ENCODE assay signal across 11 cellular contexts in genomic region chr19:5128932-5129389, GRCh38.
DNase-seq lines count a peak whose midpoint lies in the region; ATAC-seq and TF ChIP-seq lines count a peak whose summit lies in the region.
"Had no signal": no experiment of that assay in that cellular context is flagged by ENCODE, and none has a peak within 500 bp of the region (broad histone marks: within the 10 kb centered on the region; RNA-seq: fewer than 3 reads in every experiment).

No MANE protein-coding gene starts in this region.

- H3K4me1 Mint-ChIP-seq in IgD-negative memory B cell (peaks cover 18 to 34% (median 23%) of the 10 kb centered on the region in 3 donors), glutamatergic neuron (ENCODE audit: low read depth, unreplicated experiment) (peaks cover 16% of the 10 kb centered on the region), immature natural killer cell (peaks cover 24 to 28% of the 10 kb centered on the region in 2 donors)
- H3K4me1 Mint-ChIP-seq in stimulated activated memory B cell treated with anti-CD40 and anti-IgM and Interleukin-4, amounts not matched to agents 10 μg/mL and 1 μg/mL and 100 μg/mL, for 72 hours, result peaks cover 91% of the 10 kb centered on the region
- peaks cover 24% of the 10 kb centered on the region for H3K4me1 Mint-ChIP-seq in activated CD8-positive, alpha-beta memory T cell treated with anti-CD3 and anti-CD28 coated beads, Interleukin-2, amount 10 ng/mL, durations not matched to agents 7 days and 5 days

- peaks cover 5% of the 10 kb centered on the region for H3K36me3 Mint-ChIP-seq in IgD-negative memory B cell
- peaks cover 26% of the 10 kb centered on the region for H3K36me3 Mint-ChIP-seq in stimulated activated memory B cell treated with anti-CD40 and anti-IgM and Interleukin-4, amounts not matched to agents 10 μg/mL and 1 μg/mL and 100 μg/mL, for 72 hours
- H3K36me3 Mint-ChIP-seq in glutamatergic neuron (ENCODE audit: unreplicated experiment), result no peaks in the 10 kb centered on the region
- H3K36me3 Mint-ChIP-seq in immature natural killer cell, result peaks cover 0 to 10% (median 3%) of the 10 kb centered on the region in 3 donors
- no peaks in the 10 kb centered on the region for H3K36me3 Mint-ChIP-seq in activated CD8-positive, alpha-beta memory T cell treated with anti-CD3 and anti-CD28 coated beads, Interleukin-2, amount 10 ng/mL, durations not matched to agents 7 days and 5 days

- H3K4me3 Mint-ChIP-seq in IgD-negative memory B cell (peak overlapping the region in 3 of 4 donors; percentile 75 to 88 (median 76)), glutamatergic neuron (ENCODE audit: unreplicated experiment) (no peak overlapping the region), immature natural killer cell (no peak overlapping the region)
- H3K4me3 Mint-ChIP-seq in stimulated activated memory B cell treated with anti-CD40 and anti-IgM and Interleukin-4, amounts not matched to agents 10 μg/mL and 1 μg/mL and 100 μg/mL, for 72 hours, result no peak overlapping the region
- no peak overlapping the region for H3K4me3 Mint-ChIP-seq in activated CD8-positive, alpha-beta memory T cell treated with anti-CD3 and anti-CD28 coated beads, Interleukin-2, amount 10 ng/mL, durations not matched to agents 7 days and 5 days
- H3K4me3 Mint-ChIP-seq: neural crest cell; stimulated activated effector memory CD8-positive, alpha-beta T cell treated with anti-CD3 and anti-CD28 coated beads, Interleukin-12 subunit alpha, Interleukin-12 subunit beta, amount 100 ng/mL, for 72 hours had no signal

- TF ChIP-seq POLR2A in body of pancreas (IDR thresholded peaks at IDR 0.05), result no peak

- H3K4me3 ChIP-seq in body of pancreas, result no peak overlapping the region

- DNase-seq in body of pancreas (peak; percentile 84 to 94 (median 87)), islet precursor cell (peak; percentile 68), glutamatergic neuron (no peak), NCI-H187 (lab: John Stamatoyannopoulos, UW) (no peak), immature natural killer cell (no peak)
- DNase-seq in activated CD8-positive, alpha-beta memory T cell treated with anti-CD3 and anti-CD28 coated beads, Interleukin-2, amount 10 ng/mL, durations not matched to agents 7 days and 5 days, result no peak
- DNase-seq: NCI-H345 had no signal

- CTCF ChIA-PET in activated CD8-positive, alpha-beta memory T cell treated with anti-CD3 and anti-CD28 coated beads, Interleukin-2, amount 10 ng/mL, durations not matched to agents 7 days and 5 days (lab: Charles Lee), result interaction anchor here (0.6 kb wide), 1 partner anchor 338 kb away, joined by 4 read pairs; the partner anchor contains the start of gene FEM1A

- TF ChIP-seq CTCF in body of pancreas (IDR thresholded peaks at IDR 0.05) (no peak), glutamatergic neuron (IDR thresholded peaks at IDR 0.05; ENCODE audit: partially characterized antibody, unreplicated experiment) (no peak)

- peaks cover 73% of the 10 kb centered on the region for H3K4me1 ChIP-seq in body of pancreas

- peak overlapping the region; percentile 69 to 87 (median 84) for H3K27ac ChIP-seq in body of pancreas

- H3K27ac Mint-ChIP-seq in IgD-negative memory B cell (peak overlapping the region; percentile 98 to 100 (median 99)), glutamatergic neuron (ENCODE audit: unreplicated experiment) (no peak overlapping the region), immature natural killer cell (no peak overlapping the region)
- peak overlapping the region; percentile 99 for H3K27ac Mint-ChIP-seq in stimulated activated memory B cell treated with anti-CD40 and anti-IgM and Interleukin-4, amounts not matched to agents 10 μg/mL and 1 μg/mL and 100 μg/mL, for 72 hours
- no peak overlapping the region for H3K27ac Mint-ChIP-seq in activated CD8-positive, alpha-beta memory T cell treated with anti-CD3 and anti-CD28 coated beads, Interleukin-2, amount 10 ng/mL, durations not matched to agents 7 days and 5 days
- H3K27ac Mint-ChIP-seq: stimulated activated effector memory CD8-positive, alpha-beta T cell treated with anti-CD3 and anti-CD28 coated beads, Interleukin-12 subunit alpha, Interleukin-12 subunit beta, amount 100 ng/mL, for 72 hours had no signal

- H3K27me3 Mint-ChIP-seq in IgD-negative memory B cell (peaks cover 2% of the 10 kb centered on the region), glutamatergic neuron (ENCODE audit: unreplicated experiment) (peaks cover 15% of the 10 kb centered on the region), immature natural killer cell (ENCODE audit: low read depth in 3 of 3) (peaks cover 5 to 13% (median 7%) of the 10 kb centered on the region in 3 donors)
- H3K27me3 Mint-ChIP-seq in stimulated activated memory B cell treated with anti-CD40 and anti-IgM and Interleukin-4, amounts not matched to agents 10 μg/mL and 1 μg/mL and 100 μg/mL, for 72 hours, result no peaks in the 10 kb centered on the region
- H3K27me3 Mint-ChIP-seq in activated CD8-positive, alpha-beta memory T cell treated with anti-CD3 and anti-CD28 coated beads, Interleukin-2, amount 10 ng/mL, durations not matched to agents 7 days and 5 days, result no peaks in the 10 kb centered on the region

- 11 to 14% methylated on average over 1 to 9 of the region's 9 CpGs for WGBS in body of pancreas, 2 donors

- H3K27me3 ChIP-seq in body of pancreas, result no peaks in the 10 kb centered on the region

- ATAC-seq in body of pancreas, result peak; percentile 75
- ATAC-seq in stimulated activated memory B cell treated with anti-CD40 and anti-IgM and Interleukin-4, amounts not matched to agents 10 μg/mL and 1 μg/mL and 100 μg/mL, for 72 hours, result no peak
- ATAC-seq in activated CD8-positive, alpha-beta memory T cell treated with anti-CD3 and anti-CD28 coated beads, Interleukin-2, amount 10 ng/mL, durations not matched to agents 7 days and 5 days, result no peak
- ATAC-seq: stimulated activated effector memory CD8-positive, alpha-beta T cell treated with anti-CD3 and anti-CD28 coated beads, Interleukin-12 subunit alpha, Interleukin-12 subunit beta, amount 100 ng/mL, for 72 hours had no signal

- no peaks in the 10 kb centered on the region for H3K9me3 ChIP-seq in body of pancreas

- intact Hi-C loops in body of pancreas (cut with DNase I), result no loop called here

- H3K36me3 ChIP-seq in body of pancreas (replicated peaks in 1 of 2; ENCODE audit: insufficient read depth in 1 of 2, low read depth in 2 of 2), result peaks cover 0 to 2% of the 10 kb centered on the region in 2 donors

- H3K9me3 Mint-ChIP-seq in IgD-negative memory B cell (no peaks in the 10 kb centered on the region), glutamatergic neuron (ENCODE audit: unreplicated experiment) (peaks cover 17% of the 10 kb centered on the region), immature natural killer cell (no peaks in the 10 kb centered on the region)
- no peaks in the 10 kb centered on the region for H3K9me3 Mint-ChIP-seq in stimulated activated memory B cell treated with anti-CD40 and anti-IgM and Interleukin-4, amounts not matched to agents 10 μg/mL and 1 μg/mL and 100 μg/mL, for 72 hours
- H3K9me3 Mint-ChIP-seq in activated CD8-positive, alpha-beta memory T cell treated with anti-CD3 and anti-CD28 coated beads, Interleukin-2, amount 10 ng/mL, durations not matched to agents 7 days and 5 days (ENCODE audit: low read depth), result no peaks in the 10 kb centered on the region
- H3K9me3 Mint-ChIP-seq: neural crest cell; stimulated activated effector memory CD8-positive, alpha-beta T cell treated with anti-CD3 and anti-CD28 coated beads, Interleukin-12 subunit alpha, Interleukin-12 subunit beta, amount 100 ng/mL, for 72 hours had no signal

Comparison
In these comparisons a context has a peak if more than half of its experiments do, and no peak if none do; other contexts are left out.
1. H3K27ac Mint-ChIP-seq: peak in IgD-negative memory B cell (3 of 3) and stimulated activated memory B cell treated with anti-CD40 and anti-IgM and Interleukin-4, amounts not matched to agents 10 μg/mL and 1 μg/mL and 100 μg/mL, for 72 hours (single experiment); none in glutamatergic neuron (single experiment), immature natural killer cell (0 of 6) and activated CD8-positive, alpha-beta memory T cell treated with anti-CD3 and anti-CD28 coated beads, Interleukin-2, amount 10 ng/mL, durations not matched to agents 7 days and 5 days (single experiment).
2. H3K4me3 Mint-ChIP-seq: peak in IgD-negative memory B cell (3 of 4); none in stimulated activated memory B cell treated with anti-CD40 and anti-IgM and Interleukin-4, amounts not matched to agents 10 μg/mL and 1 μg/mL and 100 μg/mL, for 72 hours (single experiment), glutamatergic neuron (single experiment), immature natural killer cell (0 of 5) and activated CD8-positive, alpha-beta memory T cell treated with anti-CD3 and anti-CD28 coated beads, Interleukin-2, amount 10 ng/mL, durations not matched to agents 7 days and 5 days (single experiment).
3. DNase-seq: peak in body of pancreas (4 of 4) and islet precursor cell (single experiment); none in glutamatergic neuron (single experiment), NCI-H187 (0 of 2), immature natural killer cell (0 of 3) and activated CD8-positive, alpha-beta memory T cell treated with anti-CD3 and anti-CD28 coated beads, Interleukin-2, amount 10 ng/mL, durations not matched to agents 7 days and 5 days (single experiment).